1 cellular context compared by ENCODE assay signal in genomic region chr16:88737298-88738166, GRCh38.
A peak's percentile ranks its signal among the peaks of the same experiment; 100 is the strongest.
TF ChIP-seq lines count a peak whose summit lies in the region.

No MANE protein-coding gene starts in this region.

TF ChIP-seq in GM12878, 131 proteins besides CTCF, POLR2A, EP300 and RAD21 (continued from another document):
- peak; percentile 85 for TF ChIP-seq ZNF592 (IDR thresholded peaks at IDR 0.05)
- no peak for TF ChIP-seq TCF3 (IDR thresholded peaks at IDR 0.05; ENCODE audit: borderline replicate concordance, insufficient read depth, low read depth, low read length)
- TF ChIP-seq ELK1 (IDR thresholded peaks at IDR 0.05; ENCODE audit: low read depth, low read length) = no peak
- no peak for TF ChIP-seq SMAD1 (IDR thresholded peaks at IDR 0.05; ENCODE audit: low read depth, partially characterized antibody)
- peak; percentile 82 to 95 for TF ChIP-seq BHLHE40 (IDR thresholded peaks at IDR 0.05; ENCODE audit: borderline replicate concordance in 1 of 2, low read depth in 2 of 2, low read length in 1 of 2)
- 0 out of 2 replicates have a peak, but pooled peaks have one; percentile 25 for TF ChIP-seq IRF4 (IDR thresholded peaks at IDR 0.05; ENCODE audit: low read depth, low read length)
- TF ChIP-seq BCL3 (IDR thresholded peaks at IDR 0.05; ENCODE audit: borderline replicate concordance, insufficient read depth, low read depth, low read length, poor library complexity, severe bottlenecking) = no peak
- TF ChIP-seq TAF1 (IDR thresholded peaks at IDR 0.05; ENCODE audit: borderline replicate concordance, low read depth, low read length) = no peak
- TF ChIP-seq NBN (IDR thresholded peaks at IDR 0.05) = no peak
